8 cellular contexts compared by ENCODE assay signal in genomic region chr1:25140073-25140797, GRCh38.
DNase-seq lines count a peak whose midpoint lies in the region; FAIRE-seq and TF ChIP-seq lines count a peak whose summit lies in the region.

No MANE protein-coding gene starts in this region.

- no peak overlapping the region for H4K91ac ChIP-seq in H9 (ENCODE audit: insufficient read length, low read depth, low read length)

- intact Hi-C loops in sigmoid colon (cut with DNase I) = no loop called here

- H3K4me1 ChIP-seq in H9 (ENCODE audit: insufficient read depth, low read length) = no peaks in the 10 kb centered on the region; the same call in 1 of the 2 replicates
- no peaks in the 10 kb centered on the region for H3K4me1 ChIP-seq in sigmoid colon

- peaks cover 13 to 14% of the 10 kb centered on the region in 2 experiments for H3K4me1 Mint-ChIP-seq in H9

- no peaks in the 10 kb centered on the region for H3K9me3 Mint-ChIP-seq in H9

- TF ChIP-seq POLR2A in sigmoid colon (IDR thresholded peaks at IDR 0.05) = no peak

- H3K27me3 ChIP-seq in H9 (ENCODE audit: insufficient read depth, low read length) = no peaks in the 10 kb centered on the region
- peaks cover 0 to 18% (median 0%) of the 10 kb centered on the region in 3 donors for H3K27me3 ChIP-seq in sigmoid colon

- no peak overlapping the region for H3K4ac ChIP-seq in H9 (ENCODE audit: low read depth, low read length)

- H3K36me3 ChIP-seq in sigmoid colon = no peaks in the 10 kb centered on the region

- no peaks in the 10 kb centered on the region; a peak in 1 of 7 replicates for H3K36me3 Mint-ChIP-seq in H9 (ENCODE audit: insufficient read depth in 1 of 3, low read depth in 3 of 3)

- WGBS in H9 (ENCODE audit: extremely low coverage, insufficient read length, low lambda C conversion rate) = no CpG with 5 or more reads among the region's 15 CpGs
- 46 to 55% methylated on average over 15 of the region's 15 CpGs for WGBS in sigmoid colon, 2 donors

- H4K20me1 ChIP-seq in H9 (ENCODE audit: control insufficient read depth, insufficient read depth, insufficient read length) = no peaks in the 10 kb centered on the region

- H4K8ac ChIP-seq in H9 (replicated peaks; ENCODE audit: insufficient read length, low read depth, low read length) = no peak overlapping the region

- no peak for TF ChIP-seq EP300 in sigmoid colon (IDR thresholded peaks at IDR 0.05)

- no peak overlapping the region for H2BK5ac ChIP-seq in H9 (ENCODE audit: insufficient read length, low read length)

- H3K4me2 ChIP-seq in H9 (ENCODE audit: insufficient read depth, insufficient read length, low read length) = no peak overlapping the region

- H3K9ac ChIP-seq in H9 (ENCODE audit: extremely low read depth, insufficient read length, low read length) = no peak overlapping the region

- H2BK120ac ChIP-seq in H9 (ENCODE audit: low read depth, low read length, poor library complexity, severe bottlenecking) = no peak overlapping the region

- H3K23ac ChIP-seq in H9 (ENCODE audit: insufficient read length, low read depth, low read length) = no peak overlapping the region

- H3K4me3 Mint-ChIP-seq in H9 = no peak overlapping the region

- H2BK20ac ChIP-seq in H9 (ENCODE audit: low read depth, low read length, poor library complexity, severe bottlenecking) = no peak overlapping the region

- H3K79me2 ChIP-seq in H9 (ENCODE audit: insufficient read depth, low read length) = no peaks in the 10 kb centered on the region

- no peaks in the 10 kb centered on the region; the same call in none of the 2 replicates for H3K27me3 Mint-ChIP-seq in H9 (ENCODE audit: low read depth)

- H2BK15ac ChIP-seq in H9 (ENCODE audit: low read depth, low read length) = no peak overlapping the region

- H3K23me2 ChIP-seq in H9 (ENCODE audit: insufficient read length, low read depth, low read length, poor library complexity, severe bottlenecking) = no peaks in the 10 kb centered on the region

- no peak overlapping the region for H3K4me3 ChIP-seq in sigmoid colon

- no peaks in the 10 kb centered on the region for H3K9me3 ChIP-seq in H9 (ENCODE audit: control insufficient read depth, low read depth, low read length)
- no peaks in the 10 kb centered on the region for H3K9me3 ChIP-seq in sigmoid colon

- no peak overlapping the region for H2AFZ ChIP-seq in H9 (ENCODE audit: low read length)

- no peak overlapping the region for H2AK5ac ChIP-seq in H9 (ENCODE audit: insufficient read length, low read length)

- H2BK12ac ChIP-seq in H9 (ENCODE audit: insufficient read length, low read depth, low read length) = no peak overlapping the region

- H3K56ac ChIP-seq in H9 (ENCODE audit: insufficient read length, low read depth, low read length) = no peak overlapping the region

- no peak overlapping the region for H3K14ac ChIP-seq in H9 (ENCODE audit: insufficient read depth, low read length)

- FAIRE-seq in frontal cortex (lab: Jason Lieb, UNC) = no peak

- peak; percentile 81 for DNase-seq in GM13977 (ENCODE audit: low spot score)
- DNase-seq in H9 = no peak
- DNase-seq in NCI-H524 treated with DMSO at 0.1 percent for 48 hours (lab: John Stamatoyannopoulos, UW) = peak; percentile 11
- DNase-seq in medulla oblongata (ENCODE audit: extremely low spot score) = peak; percentile 19
- DNase-seq in sigmoid colon = no peak
- DNase-seq in GM03348 (ENCODE audit: low spot score) = no peak
- DNase-seq in NCI-H1436 treated with DMSO at 0.1 percent for 48 hours (lab: John Stamatoyannopoulos, UW) = no peak
- no peak for DNase-seq in frontal cortex (ENCODE audit: low spot score in 2 of 2)

- H4K5ac ChIP-seq in H9 (ENCODE audit: insufficient read length, low read depth, low read length) = no peak overlapping the region

- H3T11ph ChIP-seq in H9 (ENCODE audit: low read length) = no peak overlapping the region

- H3K18ac ChIP-seq in H9 (ENCODE audit: insufficient read length, low read depth, low read length) = peak overlapping the region; percentile 31

- no peaks in the 10 kb centered on the region for H3K79me1 ChIP-seq in H9 (ENCODE audit: insufficient read depth, low read depth, low read length, poor library complexity, severe bottlenecking)

- H3K27ac Mint-ChIP-seq in H9 = peak overlapping the region in 1 of 3 experiments; percentile 64; a peak in 2 of 7 replicates

- in situ Hi-C loops in GM13977 (cut with MboI; ENCODE audit: low pct_unique_long_range_greater_than_20kb, low sequenced_read_pairs, unreplicated experiment) = no loop called here

- TF ChIP-seq CTCF in GM13977 (IDR thresholded peaks at IDR 0.05; ENCODE audit: extremely low read depth, insufficient read depth, missing control alignments) = no peak
- no peak for TF ChIP-seq CTCF in H9 (conservative IDR thresholded peaks at IDR 0.05)
- no peak for TF ChIP-seq CTCF in sigmoid colon (IDR thresholded peaks at IDR 0.05)

- H3K27ac ChIP-seq in H9 (ENCODE audit: insufficient read length, low read depth, low read length) = no peak overlapping the region
- no peak overlapping the region for H3K27ac ChIP-seq in sigmoid colon

Comparison
In these comparisons a context has a peak if more than half of its experiments do, and no peak if none do; other contexts are left out.
1. DNase-seq: peak in GM13977 (single experiment), NCI-H524 treated with DMSO at 0.1 percent for 48 hours (single experiment) and medulla oblongata (single experiment); none in H9 (single experiment), sigmoid colon (single experiment), GM03348 (single experiment), NCI-H1436 treated with DMSO at 0.1 percent for 48 hours (single experiment) and frontal cortex (0 of 2).